1 cellular context compared by ENCODE assay signal in genomic region chr2:234888442-234888841, GRCh38.
TF ChIP-seq lines count a peak whose summit lies in the region.
"Not testable (repeated sequence)": the region's sequence is repeated elsewhere in the genome, so short reads cannot be mapped to it uniquely, and the experiment has no call there.

No MANE protein-coding gene starts in this region.

TF ChIP-seq in K562, 482 proteins besides CTCF, POLR2A, EP300 and RAD21:
- TF ChIP-seq ZBTB40 (IDR thresholded peaks at IDR 0.05) (peak; percentile 55; the same call in 1 of the 2 replicates), NRF1 (conservative IDR thresholded peaks at IDR 0.05 in 1 of 2, IDR thresholded peaks at IDR 0.05 in 1 of 2) (peak; percentile 42 to 43; a peak in 2 of 4 replicates), NR2C2 (tag; IDR thresholded peaks at IDR 0.05) (peak; percentile 55), NR2C1 (IDR thresholded peaks at IDR 0.05) (peak; percentile 55), GABPA (tag; conservative IDR thresholded peaks at IDR 0.05; ENCODE audit: low read depth) (peak; percentile 32; the same call in 1 of the 2 replicates)
- TF ChIP-seq ZBTB40 (CRISPR knock-in tag; IDR thresholded peaks at IDR 0.05); NR2C2 (CRISPR knock-in tag; IDR thresholded peaks at IDR 0.05); NR2C1 (tag; IDR thresholded peaks at IDR 0.05): not testable (repeated sequence)
